In genomic region chr7:80918909-80919721, GRCh38 we compare ENCODE assay signal across 8 cellular contexts. TPM values are rescaled to one million over a fixed set of nuclear protein-coding genes. Genes with fewer than 3 reads are reported as not detected.
DNase-seq lines count a peak whose midpoint lies in the region; ATAC-seq and TF ChIP-seq lines count a peak whose summit lies in the region.

SEMA3C (minus strand) TSS chr7:80919051; CDS start chr7:80916781, 2,270 bp downstream.

- peak; percentile 41 for TF ChIP-seq POLR2A in right lobe of liver (IDR thresholded peaks at IDR 0.05)

- H3K4me1 Mint-ChIP-seq in effector memory CD8-positive, alpha-beta T cell (ENCODE audit: low read depth in 2 of 2) = no peaks in the 10 kb centered on the region

- no peaks in the 10 kb centered on the region for H3K79me2 ChIP-seq in MM.1S (ENCODE audit: low read length)

- peak within 1 kb of the TSS; percentile 18; the same call in 1 of the 2 replicates for H3K27ac ChIP-seq in MM.1S (ENCODE audit: low read length)
- H3K27ac ChIP-seq in right lobe of liver = no peak within 1 kb of the TSS

- ATAC-seq in GM21825 (IDR thresholded peaks at IDR 0.05; ENCODE audit: unreplicated experiment) (peak; percentile 67), right lobe of liver (peak; percentile 99 to 100 (median 100))
- peak; percentile 19 for ATAC-seq in effector memory CD8-positive, alpha-beta T cell (replicated peaks)

- H3K36me3 Mint-ChIP-seq in effector memory CD8-positive, alpha-beta T cell (ENCODE audit: insufficient read depth) = no peaks in the 10 kb centered on the region

- H3K9me3 Mint-ChIP-seq in effector memory CD8-positive, alpha-beta T cell = no peaks in the 10 kb centered on the region

- H3K36me3 ChIP-seq in MM.1S (replicated peaks; ENCODE audit: insufficient read depth, low read length) (no peaks in the 10 kb centered on the region), right lobe of liver (no peaks in the 10 kb centered on the region)

- H3K27me3 ChIP-seq in MM.1S (replicated peaks; ENCODE audit: insufficient read depth, low read length) (no peaks in the 10 kb centered on the region), right lobe of liver (no peaks in the 10 kb centered on the region)

- no peak within 1 kb of the TSS for H3K27ac Mint-ChIP-seq in effector memory CD8-positive, alpha-beta T cell

- no peak within 1 kb of the TSS for H3K4me3 Mint-ChIP-seq in effector memory CD8-positive, alpha-beta T cell

- peak within 1 kb of the TSS; percentile 10; the same call in 1 of the 2 replicates for H3K9ac ChIP-seq in MM.1S (ENCODE audit: low read length)

- no peaks in the 10 kb centered on the region for H3K9me3 ChIP-seq in MM.1S (replicated peaks; ENCODE audit: insufficient read depth, low read length)
- H3K9me3 ChIP-seq in right lobe of liver = no peaks in the 10 kb centered on the region

- no peaks in the 10 kb centered on the region for H4K20me1 ChIP-seq in MM.1S (ENCODE audit: insufficient read depth, low read length)

- peaks cover 4% of the 10 kb centered on the region; the same call in 1 of the 2 replicates for H3K4me1 ChIP-seq in MM.1S (ENCODE audit: low read length)
- peaks cover 0 to 9% (median 2%) of the 10 kb centered on the region in 4 donors for H3K4me1 ChIP-seq in right lobe of liver

- intact Hi-C loops in right lobe of liver (cut with DNase I) = no loop called here

- peaks cover 0 to 9% of the 10 kb centered on the region in 2 donors for H3K27me3 Mint-ChIP-seq in effector memory CD8-positive, alpha-beta T cell

- no peak for TF ChIP-seq CTCF in MM.1S (IDR thresholded peaks at IDR 0.05; ENCODE audit: low read length)
- peak in 1 of 4 donors; percentile 12 for TF ChIP-seq CTCF in right lobe of liver (IDR thresholded peaks at IDR 0.05)

- H3K4me2 ChIP-seq in MM.1S (ENCODE audit: low read depth, low read length) = peak within 1 kb of the TSS; percentile 85

- peaks cover 10% of the 10 kb centered on the region for H3F3A ChIP-seq in MM.1S (ENCODE audit: insufficient read depth, low read length)

- H3K9me2 ChIP-seq in MM.1S (replicated peaks; ENCODE audit: insufficient read depth, low read length) = no peaks in the 10 kb centered on the region

- DNase-seq in DMS79 treated with DMSO at 0.1 percent for 48 hours (lab: John Stamatoyannopoulos, UW) (peak; percentile 95), MM.1S (peak; percentile 86), SKM-1 (lab: John Stamatoyannopoulos, UW; ENCODE audit: unreplicated experiment) (peak; percentile 29), right lobe of liver (peak; percentile 84 to 88 (median 87)), GDM1 (lab: John Stamatoyannopoulos, UW) (no peak)
- no peak for DNase-seq in effector memory CD8-positive, alpha-beta T cell
- peak; percentile 37 for DNase-seq in stimulated activated CD8-positive, alpha-beta memory T cell treated with anti-CD3 and anti-CD28 coated beads, Interleukin-4, amount 100 ng/mL, for 48 hours

- peak within 1 kb of the TSS; percentile 81 for H2AFZ ChIP-seq in MM.1S (ENCODE audit: low read length)

- WGBS in right lobe of liver (ENCODE audit: insufficient coverage, low coverage, low lambda C conversion rate, missing lambda C conversion rate) = 13% methylated on average over 16 of the region's 71 CpGs

- H3K4me3 ChIP-seq in MM.1S (ENCODE audit: low read length) (peak within 1 kb of the TSS; percentile 72), right lobe of liver (peak within 1 kb of the TSS; percentile 34 to 45 (median 43))

RNA-seq across cellular contexts. Expression of gene SEMA3C, which starts in this region (rescaled TPM):
- total RNA-seq in right lobe of liver = 1 to 10 TPM in 1 of 6 experiments, under 1 TPM in 5; 0.23 to 1.3 (median 0.53) TPM

Comparison
In these comparisons a context has a peak if more than half of its experiments do, and no peak if none do; other contexts are left out.
1. DNase-seq: peak in DMS79 treated with DMSO at 0.1 percent for 48 hours (single experiment), MM.1S (single experiment), SKM-1 (single experiment), right lobe of liver (3 of 3) and stimulated activated CD8-positive, alpha-beta memory T cell treated with anti-CD3 and anti-CD28 coated beads, Interleukin-4, amount 100 ng/mL, for 48 hours (single experiment); none in effector memory CD8-positive, alpha-beta T cell (0 of 3) and GDM1 (single experiment).
2. ATAC-seq: peak in every context shown above with its lines; median percentile 100 in right lobe of liver; 67 in GM21825; 19 in effector memory CD8-positive, alpha-beta T cell.